In the genomic region with DNA sequence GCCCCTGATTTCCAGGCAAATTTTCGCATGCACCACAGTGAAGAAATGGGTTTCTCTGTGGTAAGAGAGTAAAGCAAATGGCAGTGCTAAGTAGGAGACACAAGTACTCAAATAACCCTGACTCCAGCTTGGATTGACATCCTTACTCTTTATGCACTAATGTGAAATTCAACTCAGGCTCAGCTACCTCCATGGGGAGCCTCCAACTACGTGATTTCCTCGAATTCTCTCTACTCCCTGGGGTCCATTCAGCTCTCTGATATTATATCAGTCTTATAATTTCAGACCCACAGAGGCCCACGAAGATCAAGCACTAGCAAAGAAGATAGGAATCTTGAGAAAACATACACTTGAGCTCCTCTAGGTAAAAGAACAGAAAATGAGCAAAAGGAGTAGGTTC, we compare ENCODE assay signal across 24 cellular contexts.
DNase-seq lines count a peak whose midpoint lies in the region; ATAC-seq, FAIRE-seq and TF ChIP-seq lines count a peak whose summit lies in the region.
"Had no signal": no experiment of that assay in that cellular context is flagged by ENCODE, and none has a peak within 500 bp of the region (broad histone marks: within the 10 kb centered on the region; RNA-seq: fewer than 3 reads in every experiment).

No MANE protein-coding gene starts in this region.

- H3K27me3 Mint-ChIP-seq in GM23338 (ENCODE audit: insufficient read depth, low read depth, poor library complexity) (no peaks in the 10 kb centered on the region), mesothelial cell of epicardium (ENCODE audit: low read depth) (no peaks in the 10 kb centered on the region), WTC11 (ENCODE audit: low read depth) (no peaks in the 10 kb centered on the region; the same call in 1 of the 2 replicates)
- H3K27me3 Mint-ChIP-seq: B cell; CD4-positive, alpha-beta T cell had no signal

- H3K9me2 ChIP-seq in GM23338 (ENCODE audit: insufficient read depth): 0 out of 2 replicates have a peak, but pooled peaks cover 3% of the 10 kb centered on the region

- H3K4me2 ChIP-seq in GM23338: no peak overlapping the region
- H3K4me2 ChIP-seq in neuronal stem cell (ENCODE audit: insufficient read depth, low read length, poor library complexity, severe bottlenecking): no peak overlapping the region
- H3K4me2 ChIP-seq: BLaER1 treated with 17β-estradiol and CSF1 and Interleukin-3, amounts not matched to agents 10 nM and 100 nM had no signal

- H3K79me2 ChIP-seq in GM23338 (replicated peaks; ENCODE audit: insufficient read depth): no peaks in the 10 kb centered on the region

- H2BK5ac ChIP-seq in neuronal stem cell (ENCODE audit: low read length): no peak overlapping the region

- no peaks in the 10 kb centered on the region for H3K9me3 Mint-ChIP-seq in GM23338
- peaks cover 11% of the 10 kb centered on the region for H3K9me3 Mint-ChIP-seq in mesothelial cell of epicardium
- H3K9me3 Mint-ChIP-seq in WTC11: no peaks in the 10 kb centered on the region
- H3K9me3 Mint-ChIP-seq: CD8-positive, alpha-beta T cell had no signal

- ATAC-seq in GM23338 (no peak), WTC11 (no peak)
- ATAC-seq: CD8-positive, alpha-beta T cell had no signal

- no peak overlapping the region for H2BK120ac ChIP-seq in neuronal stem cell (ENCODE audit: low read depth, low read length)

- no peak overlapping the region for H4K91ac ChIP-seq in neuronal stem cell (ENCODE audit: low read depth, low read length, poor library complexity)

- H2AK5ac ChIP-seq in neuronal stem cell (ENCODE audit: low read depth, low read length): no peak overlapping the region

- H3K79me1 ChIP-seq in neuronal stem cell (ENCODE audit: low read depth, low read length): no peaks in the 10 kb centered on the region

- H3K18ac ChIP-seq in neuronal stem cell (ENCODE audit: low read length): no peak overlapping the region

- no peak overlapping the region for H3K23ac ChIP-seq in neuronal stem cell (ENCODE audit: low read depth, low read length, poor library complexity)

- H2BK12ac ChIP-seq in neuronal stem cell (ENCODE audit: low read length): no peak overlapping the region

- H3K27me3 ChIP-seq in GM23338 (ENCODE audit: insufficient read depth): no peaks in the 10 kb centered on the region
- H3K27me3 ChIP-seq in neuronal stem cell (ENCODE audit: control insufficient read depth in 3 of 3, insufficient read depth in 3 of 3, low read depth in 1 of 3, low read length in 3 of 3): no peaks in the 10 kb centered on the region
- H3K27me3 ChIP-seq in dorsolateral prefrontal cortex: no peaks in the 10 kb centered on the region
- H3K27me3 ChIP-seq: BLaER1 treated with 17β-estradiol and CSF1 and Interleukin-3, amounts not matched to agents 10 nM and 100 nM had no signal

- H3K27ac ChIP-seq in GM23338 (ENCODE audit: low read depth): no peak overlapping the region
- no peak overlapping the region for H3K27ac ChIP-seq in HEK293 (ENCODE audit: extremely low read depth, low read depth, low read length)
- H3K27ac ChIP-seq in neuronal stem cell (replicated peaks; ENCODE audit: low read length): no peak overlapping the region
- no peak overlapping the region for H3K27ac ChIP-seq in dorsolateral prefrontal cortex
- H3K27ac ChIP-seq: BLaER1 treated with 17β-estradiol and CSF1 and Interleukin-3, amounts not matched to agents 10 nM and 100 nM; C4-2B had no signal

- H3K36me3 Mint-ChIP-seq in GM23338 (ENCODE audit: low read depth) (0 out of 3 replicates have a peak, but pooled peaks cover 5% of the 10 kb centered on the region), mesothelial cell of epicardium (peaks cover 2% of the 10 kb centered on the region), WTC11 (no peaks in the 10 kb centered on the region)
- H3K36me3 Mint-ChIP-seq: CD8-positive, alpha-beta T cell had no signal

- H3K9me3 ChIP-seq in HEK293 (ENCODE audit: control insufficient read depth, insufficient read depth, low read depth, low read length) (no peaks in the 10 kb centered on the region), neuronal stem cell (replicated peaks in 1 of 2; ENCODE audit: control insufficient read depth in 2 of 2, insufficient read depth in 1 of 2, low read depth in 1 of 2, low read length in 2 of 2) (no peaks in the 10 kb centered on the region)
- H3K9me3 ChIP-seq: BLaER1 treated with 17β-estradiol and CSF1 and Interleukin-3, amounts not matched to agents 10 nM and 100 nM; Caco-2 had no signal

- DNase-seq in GM23338 (ENCODE audit: low spot score) (no peak), mesothelial cell of epicardium (ENCODE audit: low spot score in 2 of 2, unreplicated experiment in 2 of 2) (no peak), neuronal stem cell (ENCODE audit: low spot score) (no peak), HT-29 (ENCODE audit: low spot score) (no peak), H54 (ENCODE audit: insufficient read length, low spot score) (no peak), dorsolateral prefrontal cortex (no peak), WTC11 (ENCODE audit: low spot score) (no peak)
- DNase-seq: 8988T; AML-193; Caco-2; Calu3; CD4-positive, alpha-beta T cell; CD8-positive, alpha-beta T cell; DMS79 treated with DMSO at 0.1 percent for 48 hours; GF-D8 had no signal

- no peaks in the 10 kb centered on the region for H4K20me1 ChIP-seq in GM23338 (replicated peaks; ENCODE audit: insufficient read depth)
- H4K20me1 ChIP-seq: BLaER1 treated with 17β-estradiol and CSF1 and Interleukin-3, amounts not matched to agents 10 nM and 100 nM had no signal

- no peak for TF ChIP-seq POLR2A in H54 (IDR thresholded peaks at IDR 0.05; ENCODE audit: low read depth, low read length)

- CTCF ChIA-PET in HEK293 (lab: Yijun Ruan, JAX): no interaction called here
- CTCF ChIA-PET in WTC11 (lab: Charles Lee): no interaction called here

- H2BK15ac ChIP-seq in neuronal stem cell (ENCODE audit: low read length): no peak overlapping the region

- H2AFZ ChIP-seq in GM23338 (peak overlapping the region; percentile 70; the same call in 1 of the 2 replicates), neuronal stem cell (ENCODE audit: low read length) (peak overlapping the region; percentile 71)

- H3K14ac ChIP-seq in neuronal stem cell (ENCODE audit: low read length): no peak overlapping the region

- H3K4ac ChIP-seq in neuronal stem cell (ENCODE audit: low read length): no peak overlapping the region

- H3K4me3 Mint-ChIP-seq in GM23338: no peak overlapping the region
- no peak overlapping the region for H3K4me3 Mint-ChIP-seq in mesothelial cell of epicardium
- H3K4me3 Mint-ChIP-seq in WTC11: no peak overlapping the region
- H3K4me3 Mint-ChIP-seq: B cell; CD4-positive, alpha-beta T cell; CD8-positive, alpha-beta T cell had no signal

- H3K4me1 Mint-ChIP-seq in GM23338 (peaks cover 7% of the 10 kb centered on the region; the same call in 2 of the 3 replicates), mesothelial cell of epicardium (peaks cover 29% of the 10 kb centered on the region), WTC11 (peaks cover 15% of the 10 kb centered on the region)
- H3K4me1 Mint-ChIP-seq: B cell had no signal

- no peaks in the 10 kb centered on the region for H3F3A ChIP-seq in GM23338 (replicated peaks; ENCODE audit: low read depth)

- no peak overlapping the region for H3K4me3 ChIP-seq in GM23338
- H3K4me3 ChIP-seq in HEK293 (ENCODE audit: low read depth, low read length): no peak overlapping the region
- no peak overlapping the region for H3K4me3 ChIP-seq in neuronal stem cell (ENCODE audit: low read length in 2 of 2)
- H3K4me3 ChIP-seq in dorsolateral prefrontal cortex: no peak overlapping the region
- H3K4me3 ChIP-seq: BLaER1 treated with 17β-estradiol and CSF1 and Interleukin-3, amounts not matched to agents 10 nM and 100 nM had no signal

- POLR2A ChIA-PET in HEK293 (lab: Yijun Ruan, JAX) (no interaction called here), WTC11 (lab: Charles Lee) (no interaction called here)

- TF ChIP-seq CTCF in GM23338 (conservative IDR thresholded peaks at IDR 0.05; ENCODE audit: low read depth in 2 of 2) (no peak), HEK293 (tag by site-specific recombination; IDR thresholded peaks at IDR 0.05) (no peak), mesothelial cell of epicardium (IDR thresholded peaks at IDR 0.05; ENCODE audit: unreplicated experiment) (no peak), dorsolateral prefrontal cortex (IDR thresholded peaks at IDR 0.05 in 54 of 56, conservative IDR thresholded peaks at IDR 0.05 in 2 of 56; ENCODE audit: low read depth in 1 of 56, partially characterized antibody in 56 of 56) (no peak), WTC11 (IDR thresholded peaks at IDR 0.05) (no peak)

- H3K9ac ChIP-seq in neuronal stem cell (ENCODE audit: low read depth, low read length, poor library complexity): no peak overlapping the region
- H3K9ac ChIP-seq: BLaER1 treated with 17β-estradiol and CSF1 and Interleukin-3, amounts not matched to agents 10 nM and 100 nM had no signal

- no CpG with 5 or more reads among the region's 4 CpGs for WGBS in neuronal stem cell (ENCODE audit: extremely low coverage in 2 of 2, insufficient read length in 2 of 2, insufficient replicate concordance in 1 of 2), 2 donors

- no peak overlapping the region for H3K27ac Mint-ChIP-seq in GM23338
- H3K27ac Mint-ChIP-seq in mesothelial cell of epicardium: peak overlapping the region; percentile 65
- H3K27ac Mint-ChIP-seq in WTC11: no peak overlapping the region
- H3K27ac Mint-ChIP-seq: B cell; CD4-positive, alpha-beta T cell; CD8-positive, alpha-beta T cell had no signal

- intact Hi-C loops in dorsolateral prefrontal cortex (cut with DNase I): loop anchor here (10.0 kb wide), 2 partner anchors 55 to 75 kb away; no protein-coding TSS in a partner anchor

- H4K8ac ChIP-seq in neuronal stem cell (ENCODE audit: low read depth, low read length): no peak overlapping the region

- H3K36me3 ChIP-seq in GM23338 (ENCODE audit: insufficient read depth) (no peaks in the 10 kb centered on the region), HEK293 (ENCODE audit: control insufficient read depth in 2 of 2, insufficient read depth in 1 of 2, low read length in 2 of 2) (no peaks in the 10 kb centered on the region), neuronal stem cell (replicated peaks in 1 of 2; ENCODE audit: control insufficient read depth in 2 of 2, insufficient read depth in 2 of 2, low read length in 2 of 2) (no peaks in the 10 kb centered on the region)
- H3K36me3 ChIP-seq: BLaER1 treated with 17β-estradiol and CSF1 and Interleukin-3, amounts not matched to agents 10 nM and 100 nM had no signal

- H3K4me1 ChIP-seq in GM23338 (ENCODE audit: insufficient read depth): no peaks in the 10 kb centered on the region
- H3K4me1 ChIP-seq in HEK293 (ENCODE audit: control insufficient read depth, insufficient read depth, low read length): no peaks in the 10 kb centered on the region
- H3K4me1 ChIP-seq in neuronal stem cell (ENCODE audit: control insufficient read depth in 2 of 2, insufficient read depth in 1 of 2, low read depth in 1 of 2, low read length in 2 of 2): peaks cover 0 to 2% of the 10 kb centered on the region in 2 donors
- H3K4me1 ChIP-seq: BLaER1 treated with 17β-estradiol and CSF1 and Interleukin-3, amounts not matched to agents 10 nM and 100 nM; Caco-2 had no signal

- FAIRE-seq in H54 (lab: Jason Lieb, UNC): no peak
- FAIRE-seq: A204.1, D721Med, G401.6, GM12891, GM19239 had no signal

TF ChIP-seq in HEK293, 187 proteins besides CTCF, POLR2A, EP300 and RAD21 (continues in another document):
- TF ChIP-seq SP7 (tag by site-specific recombination; IDR thresholded peaks at IDR 0.05): no peak
- no peak for TF ChIP-seq ZNF184 (tag by site-specific recombination; IDR thresholded peaks at IDR 0.05)

TF ChIP-seq in WTC11, 78 proteins besides CTCF, POLR2A, EP300 and RAD21 (continues in another document):
- TF ChIP-seq ETV6 (CRISPR knock-in tag; IDR thresholded peaks at IDR 0.05): no peak
